Comparison of ENCODE assay signal across 8 cellular contexts in the genomic region with DNA sequence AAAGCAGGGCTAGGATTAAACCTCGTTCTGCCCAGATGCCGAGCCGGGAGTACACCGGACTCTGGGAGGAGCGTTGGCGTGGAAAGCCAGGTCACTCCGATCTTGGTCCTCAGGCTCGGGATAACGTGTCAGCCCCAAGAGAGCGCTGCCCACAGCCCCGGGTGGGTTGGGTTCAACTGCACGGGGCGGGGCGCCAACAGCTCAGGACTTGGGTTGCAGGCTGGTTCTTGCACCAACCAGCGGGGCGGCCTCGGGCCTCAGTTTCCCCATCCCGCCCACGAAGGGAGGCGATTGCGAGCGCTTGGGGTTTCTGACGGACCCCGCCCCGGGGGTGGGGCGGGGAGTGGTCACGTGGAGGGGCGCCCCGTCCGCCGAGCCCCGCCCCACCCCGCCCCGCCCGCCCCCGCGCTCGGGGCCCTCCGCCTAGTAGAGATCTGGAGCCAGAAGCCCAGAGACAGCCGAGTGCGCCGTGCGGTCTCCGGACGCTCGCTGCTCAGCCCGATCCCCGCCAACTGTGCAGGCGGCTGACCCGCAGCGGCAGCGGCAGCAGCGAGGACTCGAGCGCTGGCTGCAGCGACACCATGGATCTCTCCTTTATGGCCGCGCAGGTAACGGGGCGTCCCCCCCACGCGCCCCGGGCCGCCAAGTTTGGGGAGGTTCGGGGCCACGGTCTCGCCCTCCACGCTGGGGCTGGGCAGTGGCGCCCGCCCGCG. TPM values are rescaled to one million over a fixed set of nuclear protein-coding genes. Genes with fewer than 3 reads are reported as not detected.
DNase-seq lines count a peak whose midpoint lies in the region; ATAC-seq and TF ChIP-seq lines count a peak whose summit lies in the region.

A gene (plus strand): TSS at position 443 of the 713 bp plus-strand sequence. CDS start 139 bp downstream, at position 582.

- TF ChIP-seq CTCF in HFF-Myc (IDR thresholded peaks at IDR 0.05; ENCODE audit: low read depth, low read length, missing control alignments) (no peak), retinal pigment epithelial cell (conservative IDR thresholded peaks at IDR 0.05; ENCODE audit: low read depth, low read length) (no peak)

- H3K9ac ChIP-seq in SK-N-MC (ENCODE audit: insufficient read length), result peak within 1 kb of the TSS; percentile 79

- peaks cover 9 to 33% (median 20%) of the 10 kb centered on the region in 4 donors for H3K4me1 Mint-ChIP-seq in CD4-positive, alpha-beta memory T cell

- H3K27ac Mint-ChIP-seq in CD4-positive, alpha-beta memory T cell, result peak within 1 kb of the TSS in 3 of 7 donors; percentile 38 to 70 (median 55)

- peak within 1 kb of the TSS in 1 of 2 donors; percentile 45 for H3K4me3 ChIP-seq in CD4-positive, alpha-beta memory T cell (ENCODE audit: low read length in 2 of 2)
- H3K4me3 ChIP-seq in HFF-Myc (replicated peaks; ENCODE audit: low read depth, low read length), result peak within 1 kb of the TSS; percentile 70
- peak within 1 kb of the TSS; percentile 94 for H3K4me3 ChIP-seq in SK-N-MC
- H3K4me3 ChIP-seq in retinal pigment epithelial cell (ENCODE audit: low read length), result peak within 1 kb of the TSS; percentile 73

- H3K4me1 ChIP-seq in CD4-positive, alpha-beta memory T cell (ENCODE audit: insufficient read depth, low read length), result peaks cover 16% of the 10 kb centered on the region

- H3K36me3 ChIP-seq in CD4-positive, alpha-beta memory T cell (ENCODE audit: insufficient read depth, low read length), result no peaks in the 10 kb centered on the region
- no peaks in the 10 kb centered on the region for H3K36me3 ChIP-seq in SK-N-MC (ENCODE audit: insufficient read depth, low read length)

- intact Hi-C loops in CD4-positive, alpha-beta memory T cell (cut with micrococcal nuclease), result no loop called here

- peak within 1 kb of the TSS; percentile 75 to 88 (median 84) for H3K4me3 Mint-ChIP-seq in CD4-positive, alpha-beta memory T cell

- no peak for ATAC-seq in GM21381 (IDR thresholded peaks at IDR 0.05; ENCODE audit: unreplicated experiment)

- no peak within 1 kb of the TSS for H3K27ac ChIP-seq in CD4-positive, alpha-beta memory T cell (ENCODE audit: low read depth, low read length)
- H3K27ac ChIP-seq in SK-N-MC, result no peak within 1 kb of the TSS

- CTCF ChIA-PET in CD4-positive, alpha-beta memory T cell (lab: Charles Lee; ENCODE audit: partially characterized antibody), result interaction anchor here (1.4 kb wide), 1 partner anchor 13 kb away, joined by 3 read pairs; no protein-coding TSS in a partner anchor

- peaks cover 0 to 7% of the 10 kb centered on the region in 2 donors for H3K36me3 Mint-ChIP-seq in CD4-positive, alpha-beta memory T cell

- no peaks in the 10 kb centered on the region for H3K27me3 ChIP-seq in CD4-positive, alpha-beta memory T cell (ENCODE audit: insufficient read depth, low read length)

- no peaks in the 10 kb centered on the region for H3K9me3 Mint-ChIP-seq in CD4-positive, alpha-beta memory T cell

- POLR2A ChIA-PET in CD4-positive, alpha-beta memory T cell (lab: Charles Lee; ENCODE audit: partially characterized antibody), result interaction anchor here (0.9 to 2.2 kb wide), 2 partner anchors 12 to 88 kb away, joined by 3 to 17 read pairs; no protein-coding TSS in a partner anchor

- peaks cover 25 to 31% of the 10 kb centered on the region in 2 donors for H3K27me3 Mint-ChIP-seq in CD4-positive, alpha-beta memory T cell

- DNase-seq in CD4-positive, alpha-beta memory T cell, result peak in 4 of 5 donors; percentile 20 to 34 (median 26)
- DNase-seq in HFF-Myc (ENCODE audit: extremely low read depth, low read depth) (no peak), SK-N-MC (ENCODE audit: low read depth, low spot score) (no peak), anterior cingulate cortex (lab: John Stamatoyannopoulos, UW) (peak in 55 of 58 donors; percentile 25 to 80 (median 62)), hippocampal formation (lab: John Stamatoyannopoulos, UW) (peak; percentile 53 to 76), retinal pigment epithelial cell (ENCODE audit: low read depth) (no peak), AML-193 (lab: John Stamatoyannopoulos, UW) (no peak)

- H3K9me3 ChIP-seq in CD4-positive, alpha-beta memory T cell (ENCODE audit: control insufficient read depth in 1 of 2, low read length in 2 of 2), result no peaks in the 10 kb centered on the region
- H3K9me3 ChIP-seq in SK-N-MC (ENCODE audit: low read depth, low read length), result no peaks in the 10 kb centered on the region

RNA-seq across cellular contexts. Expression of the gene that starts here (rescaled TPM):
- total RNA-seq in CD4-positive, alpha-beta memory T cell, result 10 to 100 TPM; 18.2 to 20.6 TPM
- 1 to 10 TPM; 1.2 to 1.3 TPM for polyA plus RNA-seq in CD4-positive, alpha-beta memory T cell

Comparison
In these comparisons a context has a peak if more than half of its experiments do, and no peak if none do; other contexts are left out.
1. DNase-seq: peak in CD4-positive, alpha-beta memory T cell (4 of 5), anterior cingulate cortex (55 of 58) and hippocampal formation (2 of 2); none in HFF-Myc (single experiment), SK-N-MC (single experiment), retinal pigment epithelial cell (single experiment) and AML-193 (0 of 2).